Comparison of ENCODE assay signal across 8 cellular contexts in the genomic region with DNA sequence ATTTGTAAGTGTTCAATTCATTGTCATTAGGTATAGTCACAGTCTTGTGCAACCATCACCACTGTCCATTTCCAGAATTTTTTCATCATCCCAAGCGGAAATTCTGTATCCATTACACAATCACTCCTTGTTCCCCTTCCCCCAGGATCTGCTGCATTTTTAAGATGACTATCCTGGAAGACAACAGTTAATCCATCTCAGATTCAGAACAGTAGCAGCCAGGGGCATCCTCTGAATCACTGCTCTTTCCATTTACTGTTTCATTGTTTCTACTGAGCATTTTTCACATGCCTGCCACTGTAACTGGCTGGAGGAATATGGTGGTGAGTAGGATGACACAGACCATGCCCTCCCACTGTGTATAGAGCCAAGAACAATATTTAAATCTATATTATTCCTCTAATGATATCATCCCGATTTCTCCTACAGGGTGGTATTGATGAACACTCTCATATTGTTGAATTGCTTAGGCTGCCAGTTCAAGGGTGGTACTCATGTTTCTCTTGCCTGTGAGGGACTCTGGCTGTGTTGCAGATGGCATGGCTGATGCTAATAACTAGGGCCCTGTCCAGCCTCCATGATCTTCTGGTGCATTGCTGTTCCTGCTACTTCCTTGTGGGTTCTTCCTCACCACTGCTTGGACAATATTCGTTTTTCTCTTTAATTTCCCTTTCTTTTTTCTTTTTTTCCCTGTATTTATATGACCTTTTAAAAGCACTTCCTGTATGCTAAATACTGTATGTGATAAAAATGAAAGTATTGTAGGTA. TPM values are rescaled to one million over a fixed set of nuclear protein-coding genes. Genes with fewer than 3 reads are reported as not detected.
DNase-seq lines count a peak whose midpoint lies in the region; ATAC-seq, FAIRE-seq and TF ChIP-seq lines count a peak whose summit lies in the region.

No MANE protein-coding gene starts in this region.

- no peaks in the 10 kb centered on the region for H3K27me3 Mint-ChIP-seq in astrocyte (ENCODE audit: low read depth, unreplicated experiment)
- H3K27me3 Mint-ChIP-seq in activated CD8-positive, alpha-beta memory T cell treated with anti-CD3 and anti-CD28 coated beads, Interleukin-2, amount 10 ng/mL, durations not matched to agents 7 days and 5 days, result no peaks in the 10 kb centered on the region

- peak overlapping the region; percentile 52 for H3K4me3 Mint-ChIP-seq in astrocyte (ENCODE audit: unreplicated experiment)
- H3K4me3 Mint-ChIP-seq in activated CD8-positive, alpha-beta memory T cell treated with anti-CD3 and anti-CD28 coated beads, Interleukin-2, amount 10 ng/mL, durations not matched to agents 7 days and 5 days, result no peak overlapping the region

- no peaks in the 10 kb centered on the region for H3K27me3 ChIP-seq in astrocyte (ENCODE audit: insufficient read depth, low read length)

- peak overlapping the region; percentile 69 for H3K9ac ChIP-seq in astrocyte (ENCODE audit: low read length)

- peaks cover 4% of the 10 kb centered on the region for H4K20me1 ChIP-seq in astrocyte (ENCODE audit: insufficient read depth, low read length)

- no peaks in the 10 kb centered on the region for H3K9me3 Mint-ChIP-seq in astrocyte (ENCODE audit: unreplicated experiment)
- no peaks in the 10 kb centered on the region for H3K9me3 Mint-ChIP-seq in activated CD8-positive, alpha-beta memory T cell treated with anti-CD3 and anti-CD28 coated beads, Interleukin-2, amount 10 ng/mL, durations not matched to agents 7 days and 5 days (ENCODE audit: low read depth)

- no peak for TF ChIP-seq CTCF in AG10803 (conservative IDR thresholded peaks at IDR 0.05; ENCODE audit: low read length)
- no peak for TF ChIP-seq CTCF in astrocyte (IDR thresholded peaks at IDR 0.05; ENCODE audit: insufficient read depth, low read depth, low read length)

- peak; percentile 89 for FAIRE-seq in astrocyte (lab: Jason Lieb, UNC)

- H2AFZ ChIP-seq in astrocyte (ENCODE audit: low read depth, low read length), result no peak overlapping the region

- no peak for ATAC-seq in activated CD8-positive, alpha-beta memory T cell treated with anti-CD3 and anti-CD28 coated beads, Interleukin-2, amount 10 ng/mL, durations not matched to agents 7 days and 5 days
- ATAC-seq in GM21737 (IDR thresholded peaks at IDR 0.05; ENCODE audit: unreplicated experiment), result no peak

- H3K27ac Mint-ChIP-seq in astrocyte (ENCODE audit: unreplicated experiment), result peak overlapping the region; percentile 93
- no peak overlapping the region for H3K27ac Mint-ChIP-seq in activated CD8-positive, alpha-beta memory T cell treated with anti-CD3 and anti-CD28 coated beads, Interleukin-2, amount 10 ng/mL, durations not matched to agents 7 days and 5 days

- H3K4me3 ChIP-seq in AG10803 (ENCODE audit: low read length), result peak overlapping the region; percentile 33
- H3K4me3 ChIP-seq in astrocyte (ENCODE audit: insufficient read depth, low read depth, low read length), result peak overlapping the region; percentile 36

- H3K36me3 ChIP-seq in astrocyte (ENCODE audit: insufficient read depth, low read length), result no peaks in the 10 kb centered on the region

- peaks cover 44% of the 10 kb centered on the region for H3K4me1 ChIP-seq in astrocyte (ENCODE audit: insufficient read depth, low read length)

- H3K79me2 ChIP-seq in astrocyte (ENCODE audit: insufficient read depth, low read length), result peaks cover 46% of the 10 kb centered on the region

- CTCF ChIA-PET in activated CD8-positive, alpha-beta memory T cell treated with anti-CD3 and anti-CD28 coated beads, Interleukin-2, amount 10 ng/mL, durations not matched to agents 7 days and 5 days (lab: Charles Lee), result no interaction called here

- H3K4me1 Mint-ChIP-seq in astrocyte (ENCODE audit: low read depth, unreplicated experiment), result peaks cover 50% of the 10 kb centered on the region
- H3K4me1 Mint-ChIP-seq in activated CD8-positive, alpha-beta memory T cell treated with anti-CD3 and anti-CD28 coated beads, Interleukin-2, amount 10 ng/mL, durations not matched to agents 7 days and 5 days, result peaks cover 33% of the 10 kb centered on the region

- H3K36me3 Mint-ChIP-seq in astrocyte (ENCODE audit: low read depth, unreplicated experiment), result no peaks in the 10 kb centered on the region
- H3K36me3 Mint-ChIP-seq in activated CD8-positive, alpha-beta memory T cell treated with anti-CD3 and anti-CD28 coated beads, Interleukin-2, amount 10 ng/mL, durations not matched to agents 7 days and 5 days, result peaks cover 3% of the 10 kb centered on the region

- peak overlapping the region; percentile 79 for H3K4me2 ChIP-seq in astrocyte (ENCODE audit: low read length)

- H3K27ac ChIP-seq in astrocyte (ENCODE audit: low read depth, low read length), result peak overlapping the region; percentile 93

- DNase-seq in AG10803 (ENCODE audit: low read depth) (peak; percentile 98), HS-27A (ENCODE audit: low read depth) (peak; percentile 77), astrocyte (ENCODE audit: low read depth) (peak; percentile 93), kidney tubule cell (ENCODE audit: low spot score) (peak; percentile 94), Ammon's horn (ENCODE audit: low spot score) (no peak)
- DNase-seq in activated CD8-positive, alpha-beta memory T cell treated with anti-CD3 and anti-CD28 coated beads, Interleukin-2, amount 10 ng/mL, durations not matched to agents 7 days and 5 days, result no peak
- no peak for DNase-seq in stimulated activated CD4-positive, alpha-beta T cell treated with anti-CD3 and anti-CD28 coated beads, Interleukin-12 subunit alpha, Interleukin-12 subunit beta, amount 100 ng/mL, for 4 hours

- H3K9me3 ChIP-seq in astrocyte (ENCODE audit: insufficient read depth, low read depth, low read length), result no peaks in the 10 kb centered on the region

RNA-seq across cellular contexts. Expression of gene WDFY2, which starts 59.0 kb away (rescaled TPM):
- 16.2 and 16.3 TPM in 2 replicates for total RNA-seq in astrocyte
- 10 to 100 TPM in 1 of 2 experiments, 1 to 10 TPM in 1; 9.1 to 11.9 TPM for total RNA-seq in activated CD8-positive, alpha-beta memory T cell treated with anti-CD3 and anti-CD28 coated beads, Interleukin-2, amount 10 ng/mL, durations not matched to agents 7 days and 5 days

Comparison
In these comparisons a context has a peak if more than half of its experiments do, and no peak if none do; other contexts are left out.
1. DNase-seq: peak in AG10803 (single experiment), HS-27A (single experiment), astrocyte (single experiment) and kidney tubule cell (single experiment); none in activated CD8-positive, alpha-beta memory T cell treated with anti-CD3 and anti-CD28 coated beads, Interleukin-2, amount 10 ng/mL, durations not matched to agents 7 days and 5 days (single experiment), Ammon's horn (single experiment) and stimulated activated CD4-positive, alpha-beta T cell treated with anti-CD3 and anti-CD28 coated beads, Interleukin-12 subunit alpha, Interleukin-12 subunit beta, amount 100 ng/mL, for 4 hours (single experiment).